15 cellular contexts compared by ENCODE assay signal in the genomic region with DNA sequence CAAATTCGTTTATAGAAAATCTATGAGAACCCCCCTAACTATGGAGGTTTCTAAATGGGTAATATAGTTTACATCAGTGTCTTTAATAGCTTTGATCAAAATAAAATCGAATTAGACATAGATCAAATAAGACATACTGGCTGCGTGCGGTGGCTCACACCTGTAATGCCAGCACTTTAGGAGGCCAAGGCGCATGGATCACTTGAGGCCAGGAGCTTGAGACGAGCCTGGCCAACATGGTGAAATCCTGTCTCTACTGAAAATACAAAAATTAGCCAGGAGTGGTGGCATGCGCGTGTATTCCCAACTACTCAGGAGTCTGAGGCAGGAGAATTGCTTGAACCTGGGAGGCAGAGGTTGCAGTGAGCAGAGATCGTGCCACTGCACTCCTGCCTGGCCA. TPM values are rescaled to one million over a fixed set of nuclear protein-coding genes. Genes with fewer than 3 reads are reported as not detected.
"Had no signal": no experiment of that assay in that cellular context is flagged by ENCODE, and none has a peak within 500 bp of the region (broad histone marks: within the 10 kb centered on the region; RNA-seq: fewer than 3 reads in every experiment).

No MANE protein-coding gene starts in this region.

RNA-seq across cellular contexts. Expression of gene GJE1, which starts 21.9 kb away (rescaled TPM):
- total RNA-seq: activated B cell treated with CpG ODN at 0.5 μM for 24 hours; activated CD4-positive, alpha-beta memory T cell treated with anti-CD3 and anti-CD28 coated beads for 36 hours; activated CD4-positive, alpha-beta memory T cell treated with anti-CD3 and anti-CD28 coated beads, Interleukin-2, amount 10 ng/mL, durations not matched to agents 7 days and 5 days; activated CD4-positive, alpha-beta T cell treated with anti-CD3 and anti-CD28 coated beads for 36 hours; activated CD4-positive, alpha-beta T cell treated with anti-CD3 and anti-CD28 coated beads, Interleukin-2, amount 10 ng/mL, durations not matched to agents 24 days and 14 days; activated CD4-positive, alpha-beta T cell treated with anti-CD3 and anti-CD28 coated beads, Interleukin-2, amount 10 ng/mL, durations not matched to agents 7 days and 5 days; activated CD8-positive, alpha-beta memory T cell treated with anti-CD3 and anti-CD28 coated beads for 36 hours; activated CD8-positive, alpha-beta memory T cell treated with anti-CD3 and anti-CD28 coated beads, Interleukin-2, amount 10 ng/mL, durations not matched to agents 7 days and 5 days; activated CD8-positive, alpha-beta T cell treated with anti-CD3 and anti-CD28 coated beads for 36 hours; activated CD8-positive, alpha-beta T cell treated with anti-CD3 and anti-CD28 coated beads, Interleukin-2, amount 10 ng/mL, durations not matched to agents 7 days and 5 days; T-cell; T-helper 1 cell treated with Interleukin-12 subunit alpha and Interleukin-12 subunit beta and Interleukin-4 antibody, amounts not matched to agents 30 ng/mL and 1 ng/mL, for 36 hours; T-helper 17 cell; T-helper 2 cell treated with Interferon-gamma antibody and Interleukin-4, amounts not matched to agents 100 ng/mL and 5 ng/mL, for 36 hours; WTC11 had no signal

RNA-seq across cellular contexts. Expression of gene NMBR, which starts 36.1 kb away (rescaled TPM):
- total RNA-seq: activated B cell treated with CpG ODN at 0.5 μM for 24 hours; activated CD4-positive, alpha-beta memory T cell treated with anti-CD3 and anti-CD28 coated beads for 36 hours; activated CD4-positive, alpha-beta memory T cell treated with anti-CD3 and anti-CD28 coated beads, Interleukin-2, amount 10 ng/mL, durations not matched to agents 7 days and 5 days; activated CD4-positive, alpha-beta T cell treated with anti-CD3 and anti-CD28 coated beads for 36 hours; activated CD4-positive, alpha-beta T cell treated with anti-CD3 and anti-CD28 coated beads, Interleukin-2, amount 10 ng/mL, durations not matched to agents 24 days and 14 days; activated CD4-positive, alpha-beta T cell treated with anti-CD3 and anti-CD28 coated beads, Interleukin-2, amount 10 ng/mL, durations not matched to agents 7 days and 5 days; activated CD8-positive, alpha-beta memory T cell treated with anti-CD3 and anti-CD28 coated beads for 36 hours; activated CD8-positive, alpha-beta memory T cell treated with anti-CD3 and anti-CD28 coated beads, Interleukin-2, amount 10 ng/mL, durations not matched to agents 7 days and 5 days; activated CD8-positive, alpha-beta T cell treated with anti-CD3 and anti-CD28 coated beads for 36 hours; activated CD8-positive, alpha-beta T cell treated with anti-CD3 and anti-CD28 coated beads, Interleukin-2, amount 10 ng/mL, durations not matched to agents 7 days and 5 days; T-cell; T-helper 1 cell treated with Interleukin-12 subunit alpha and Interleukin-12 subunit beta and Interleukin-4 antibody, amounts not matched to agents 30 ng/mL and 1 ng/mL, for 36 hours; T-helper 17 cell; T-helper 2 cell treated with Interferon-gamma antibody and Interleukin-4, amounts not matched to agents 100 ng/mL and 5 ng/mL, for 36 hours; WTC11 had no signal
